Comparison of ENCODE assay signal across 1 cellular context in the genomic region with DNA sequence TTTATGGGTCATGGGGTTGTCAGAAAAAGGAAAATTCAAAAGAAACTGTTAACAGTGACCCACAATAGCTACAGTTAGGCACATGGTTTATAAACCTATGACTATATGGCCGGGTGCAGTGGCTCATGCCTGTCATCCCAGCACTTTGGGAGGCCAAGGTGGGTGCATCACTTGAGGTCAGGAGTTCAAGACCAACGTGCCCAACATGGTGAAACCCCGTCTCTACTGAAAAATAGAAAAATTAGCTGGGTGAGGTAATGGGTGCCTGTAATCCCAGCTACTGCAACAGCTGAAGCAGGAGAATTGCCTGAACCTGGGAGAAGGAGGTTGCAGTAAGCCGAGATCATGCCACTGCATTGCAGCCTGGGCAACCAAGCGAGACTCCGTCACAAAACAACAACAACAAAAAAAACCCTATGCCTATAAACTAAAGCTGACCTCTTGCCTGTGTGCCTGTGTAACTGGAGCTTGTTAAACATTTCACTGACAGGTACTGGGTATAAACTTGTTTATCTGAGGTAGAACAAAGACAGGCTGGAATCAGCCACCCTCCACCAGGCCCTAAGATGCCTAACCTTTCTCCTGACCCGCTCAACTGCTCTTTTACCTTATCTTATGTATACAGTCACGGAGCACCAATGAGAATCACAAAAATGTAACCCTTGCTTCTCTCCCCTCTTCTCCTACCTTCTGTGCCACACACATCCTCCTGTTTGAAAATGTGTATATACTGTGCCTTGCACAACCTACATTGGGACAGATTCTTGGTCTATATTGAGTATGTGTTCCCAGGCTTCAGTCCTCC.
A peak's percentile ranks its signal among the peaks of the same experiment; 100 is the strongest.
TF ChIP-seq lines count a peak whose summit lies in the region.

No MANE protein-coding gene starts in this region.

TF ChIP-seq in HepG2, 621 proteins besides CTCF, POLR2A, EP300 and RAD21 (continued from another document and continues in another):
- TF ChIP-seq, protein P1, sequence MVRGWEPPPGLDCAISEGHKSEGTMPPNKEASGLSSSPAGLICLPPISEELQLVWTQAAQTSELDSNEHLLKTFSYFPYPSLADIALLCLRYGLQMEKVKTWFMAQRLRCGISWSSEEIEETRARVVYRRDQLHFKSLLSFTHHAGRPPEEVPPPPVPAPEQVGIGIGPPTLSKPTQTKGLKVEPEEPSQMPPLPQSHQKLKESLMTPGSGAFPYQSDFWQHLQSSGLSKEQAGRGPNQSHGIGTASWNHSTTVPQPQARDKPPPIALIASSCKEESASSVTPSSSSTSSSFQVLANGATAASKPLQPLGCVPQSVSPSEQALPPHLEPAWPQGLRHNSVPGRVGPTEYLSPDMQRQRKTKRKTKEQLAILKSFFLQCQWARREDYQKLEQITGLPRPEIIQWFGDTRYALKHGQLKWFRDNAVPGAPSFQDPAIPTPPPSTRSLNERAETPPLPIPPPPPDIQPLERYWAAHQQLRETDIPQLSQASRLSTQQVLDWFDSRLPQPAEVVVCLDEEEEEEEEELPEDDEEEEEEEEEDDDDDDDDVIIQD (CRISPR knock-in tag; IDR thresholded peaks at IDR 0.05; ENCODE audit: low read depth) = peak; percentile 64; the same call in 1 of the 2 replicates
- TF ChIP-seq IRX3 (CRISPR knock-in tag; IDR thresholded peaks at IDR 0.05; ENCODE audit: borderline replicate concordance, low read depth) = no peak
- no peak for TF ChIP-seq GPN1 (CRISPR knock-in tag; IDR thresholded peaks at IDR 0.05; ENCODE audit: borderline replicate concordance)
- peak in 1 of 2 experiments; percentile 40; a peak in 1 of 4 replicates for TF ChIP-seq NR2F1 (CRISPR knock-in tag; IDR thresholded peaks at IDR 0.05)
- TF ChIP-seq ZKSCAN5 (CRISPR knock-in tag; IDR thresholded peaks at IDR 0.05) = no peak
- no peak for TF ChIP-seq DR1 (CRISPR knock-in tag; IDR thresholded peaks at IDR 0.05)
- no peak for TF ChIP-seq ZNF207 (IDR thresholded peaks at IDR 0.05; ENCODE audit: borderline replicate concordance)
- no peak for TF ChIP-seq ZNF451 (CRISPR knock-in tag; IDR thresholded peaks at IDR 0.05)
- peak; percentile 69; the same call in 1 of the 2 replicates for TF ChIP-seq HMG20A (CRISPR knock-in tag; IDR thresholded peaks at IDR 0.05; ENCODE audit: borderline replicate concordance)
- TF ChIP-seq ZFP36 (IDR thresholded peaks at IDR 0.05; ENCODE audit: borderline replicate concordance, low read depth, low read length, partially characterized antibody) = no peak
- TF ChIP-seq, protein P2, sequence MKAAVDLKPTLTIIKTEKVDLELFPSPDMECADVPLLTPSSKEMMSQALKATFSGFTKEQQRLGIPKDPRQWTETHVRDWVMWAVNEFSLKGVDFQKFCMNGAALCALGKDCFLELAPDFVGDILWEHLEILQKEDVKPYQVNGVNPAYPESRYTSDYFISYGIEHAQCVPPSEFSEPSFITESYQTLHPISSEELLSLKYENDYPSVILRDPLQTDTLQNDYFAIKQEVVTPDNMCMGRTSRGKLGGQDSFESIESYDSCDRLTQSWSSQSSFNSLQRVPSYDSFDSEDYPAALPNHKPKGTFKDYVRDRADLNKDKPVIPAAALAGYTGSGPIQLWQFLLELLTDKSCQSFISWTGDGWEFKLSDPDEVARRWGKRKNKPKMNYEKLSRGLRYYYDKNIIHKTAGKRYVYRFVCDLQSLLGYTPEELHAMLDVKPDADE (CRISPR knock-in tag; IDR thresholded peaks at IDR 0.05) = no peak
- TF ChIP-seq ZNF430 (CRISPR knock-in tag; IDR thresholded peaks at IDR 0.05) = 0 out of 2 replicates have a peak, but pooled peaks have one; percentile 54
- no peak for TF ChIP-seq MBNL3 (CRISPR knock-in tag; conservative IDR thresholded peaks at IDR 0.05)
- TF ChIP-seq ZFP36L2 (CRISPR knock-in tag; IDR thresholded peaks at IDR 0.05) = no peak
- no peak for TF ChIP-seq PLRG1 (conservative IDR thresholded peaks at IDR 0.05)
- TF ChIP-seq ZZZ3 (CRISPR knock-in tag; IDR thresholded peaks at IDR 0.05; ENCODE audit: borderline replicate concordance) = no peak
- TF ChIP-seq RFX1 (IDR thresholded peaks at IDR 0.05) = no peak
- TF ChIP-seq, protein P3, sequence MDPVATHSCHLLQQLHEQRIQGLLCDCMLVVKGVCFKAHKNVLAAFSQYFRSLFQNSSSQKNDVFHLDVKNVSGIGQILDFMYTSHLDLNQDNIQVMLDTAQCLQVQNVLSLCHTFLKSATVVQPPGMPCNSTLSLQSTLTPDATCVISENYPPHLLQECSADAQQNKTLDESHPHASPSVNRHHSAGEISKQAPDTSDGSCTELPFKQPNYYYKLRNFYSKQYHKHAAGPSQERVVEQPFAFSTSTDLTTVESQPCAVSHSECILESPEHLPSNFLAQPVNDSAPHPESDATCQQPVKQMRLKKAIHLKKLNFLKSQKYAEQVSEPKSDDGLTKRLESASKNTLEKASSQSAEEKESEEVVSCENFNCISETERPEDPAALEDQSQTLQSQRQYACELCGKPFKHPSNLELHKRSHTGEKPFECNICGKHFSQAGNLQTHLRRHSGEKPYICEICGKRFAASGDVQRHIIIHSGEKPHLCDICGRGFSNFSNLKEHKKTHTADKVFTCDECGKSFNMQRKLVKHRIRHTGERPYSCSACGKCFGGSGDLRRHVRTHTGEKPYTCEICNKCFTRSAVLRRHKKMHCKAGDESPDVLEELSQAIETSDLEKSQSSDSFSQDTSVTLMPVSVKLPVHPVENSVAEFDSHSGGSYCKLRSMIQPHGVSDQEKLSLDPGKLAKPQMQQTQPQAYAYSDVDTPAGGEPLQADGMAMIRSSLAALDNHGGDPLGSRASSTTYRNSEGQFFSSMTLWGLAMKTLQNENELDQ (CRISPR knock-in tag; IDR thresholded peaks at IDR 0.05; ENCODE audit: borderline replicate concordance) = no peak
- no peak for TF ChIP-seq MZF1 (CRISPR knock-in tag; IDR thresholded peaks at IDR 0.05; ENCODE audit: borderline replicate concordance)
- no peak; the same call in 1 of the 2 replicates for TF ChIP-seq BCL6 (CRISPR knock-in tag; IDR thresholded peaks at IDR 0.05)
- TF ChIP-seq HMGA1 (CRISPR knock-in tag; conservative IDR thresholded peaks at IDR 0.05) = no peak
- TF ChIP-seq KAT8 (CRISPR knock-in tag; IDR thresholded peaks at IDR 0.05) = peak; percentile 60
- TF ChIP-seq, protein P4, sequence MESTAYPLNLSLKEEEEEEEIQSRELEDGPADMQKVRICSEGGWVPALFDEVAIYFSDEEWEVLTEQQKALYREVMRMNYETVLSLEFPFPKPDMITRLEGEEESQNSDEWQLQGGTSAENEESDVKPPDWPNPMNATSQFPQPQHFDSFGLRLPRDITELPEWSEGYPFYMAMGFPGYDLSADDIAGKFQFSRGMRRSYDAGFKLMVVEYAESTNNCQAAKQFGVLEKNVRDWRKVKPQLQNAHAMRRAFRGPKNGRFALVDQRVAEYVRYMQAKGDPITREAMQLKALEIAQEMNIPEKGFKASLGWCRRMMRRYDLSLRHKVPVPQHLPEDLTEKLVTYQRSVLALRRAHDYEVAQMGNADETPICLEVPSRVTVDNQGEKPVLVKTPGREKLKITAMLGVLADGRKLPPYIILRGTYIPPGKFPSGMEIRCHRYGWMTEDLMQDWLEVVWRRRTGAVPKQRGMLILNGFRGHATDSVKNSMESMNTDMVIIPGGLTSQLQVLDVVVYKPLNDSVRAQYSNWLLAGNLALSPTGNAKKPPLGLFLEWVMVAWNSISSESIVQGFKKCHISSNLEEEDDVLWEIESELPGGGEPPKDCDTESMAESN (CRISPR knock-in tag; conservative IDR thresholded peaks at IDR 0.05) = 0 out of 2 replicates have a peak, but pooled peaks have one; percentile 46
- TF ChIP-seq ZNF605 (CRISPR knock-in tag; IDR thresholded peaks at IDR 0.05) = no peak
- TF ChIP-seq ZNF709 (CRISPR knock-in tag; IDR thresholded peaks at IDR 0.05) = no peak
- 0 out of 2 replicates have a peak, but pooled peaks have one; percentile 65 for TF ChIP-seq GZF1 (CRISPR knock-in tag; IDR thresholded peaks at IDR 0.05)
- no peak for TF ChIP-seq STAT5B (CRISPR knock-in tag; IDR thresholded peaks at IDR 0.05)
- TF ChIP-seq NFE2L2 (IDR thresholded peaks at IDR 0.05; ENCODE audit: low read length) = no peak
- TF ChIP-seq REPIN1 (CRISPR knock-in tag; IDR thresholded peaks at IDR 0.05; ENCODE audit: borderline replicate concordance, low read depth) = peak; percentile 81
- TF ChIP-seq KLF11 (CRISPR knock-in tag; IDR thresholded peaks at IDR 0.05) = no peak
- TF ChIP-seq, protein P5, sequence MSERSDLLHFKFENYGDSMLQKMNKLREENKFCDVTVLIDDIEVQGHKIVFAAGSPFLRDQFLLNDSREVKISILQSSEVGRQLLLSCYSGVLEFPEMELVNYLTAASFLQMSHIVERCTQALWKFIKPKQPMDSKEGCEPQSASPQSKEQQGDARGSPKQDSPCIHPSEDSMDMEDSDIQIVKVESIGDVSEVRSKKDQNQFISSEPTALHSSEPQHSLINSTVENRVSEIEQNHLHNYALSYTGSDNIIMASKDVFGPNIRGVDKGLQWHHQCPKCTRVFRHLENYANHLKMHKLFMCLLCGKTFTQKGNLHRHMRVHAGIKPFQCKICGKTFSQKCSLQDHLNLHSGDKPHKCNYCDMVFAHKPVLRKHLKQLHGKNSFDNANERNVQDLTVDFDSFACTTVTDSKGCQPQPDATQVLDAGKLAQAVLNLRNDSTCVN (CRISPR knock-in tag; IDR thresholded peaks at IDR 0.05; ENCODE audit: borderline replicate concordance) = no peak; the same call in 1 of the 2 replicates
- peak; percentile 53; the same call in 1 of the 2 replicates for TF ChIP-seq ZNF431 (CRISPR knock-in tag; IDR thresholded peaks at IDR 0.05; ENCODE audit: borderline replicate concordance, low read depth)
- TF ChIP-seq, protein P6, sequence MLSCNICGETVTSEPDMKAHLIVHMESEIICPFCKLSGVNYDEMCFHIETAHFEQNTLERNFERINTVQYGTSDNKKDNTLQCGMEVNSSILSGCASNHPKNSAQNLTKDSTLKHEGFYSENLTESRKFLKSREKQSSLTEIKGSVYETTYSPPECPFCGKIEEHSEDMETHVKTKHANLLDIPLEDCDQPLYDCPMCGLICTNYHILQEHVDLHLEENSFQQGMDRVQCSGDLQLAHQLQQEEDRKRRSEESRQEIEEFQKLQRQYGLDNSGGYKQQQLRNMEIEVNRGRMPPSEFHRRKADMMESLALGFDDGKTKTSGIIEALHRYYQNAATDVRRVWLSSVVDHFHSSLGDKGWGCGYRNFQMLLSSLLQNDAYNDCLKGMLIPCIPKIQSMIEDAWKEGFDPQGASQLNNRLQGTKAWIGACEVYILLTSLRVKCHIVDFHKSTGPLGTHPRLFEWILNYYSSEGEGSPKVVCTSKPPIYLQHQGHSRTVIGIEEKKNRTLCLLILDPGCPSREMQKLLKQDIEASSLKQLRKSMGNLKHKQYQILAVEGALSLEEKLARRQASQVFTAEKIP (CRISPR knock-in tag; IDR thresholded peaks at IDR 0.05; ENCODE audit: borderline replicate concordance) = no peak
- peak; percentile 22; the same call in 1 of the 2 replicates for TF ChIP-seq RFXANK (CRISPR knock-in tag; IDR thresholded peaks at IDR 0.05)
- TF ChIP-seq NKX3-1 (CRISPR knock-in tag; IDR thresholded peaks at IDR 0.05) = no peak
- peak; percentile 37; the same call in 1 of the 2 replicates for TF ChIP-seq ETV5 (CRISPR knock-in tag; IDR thresholded peaks at IDR 0.05; ENCODE audit: borderline replicate concordance)
- TF ChIP-seq SALL1 (CRISPR knock-in tag; IDR thresholded peaks at IDR 0.05) = peak; percentile 72
- TF ChIP-seq, protein P7, sequence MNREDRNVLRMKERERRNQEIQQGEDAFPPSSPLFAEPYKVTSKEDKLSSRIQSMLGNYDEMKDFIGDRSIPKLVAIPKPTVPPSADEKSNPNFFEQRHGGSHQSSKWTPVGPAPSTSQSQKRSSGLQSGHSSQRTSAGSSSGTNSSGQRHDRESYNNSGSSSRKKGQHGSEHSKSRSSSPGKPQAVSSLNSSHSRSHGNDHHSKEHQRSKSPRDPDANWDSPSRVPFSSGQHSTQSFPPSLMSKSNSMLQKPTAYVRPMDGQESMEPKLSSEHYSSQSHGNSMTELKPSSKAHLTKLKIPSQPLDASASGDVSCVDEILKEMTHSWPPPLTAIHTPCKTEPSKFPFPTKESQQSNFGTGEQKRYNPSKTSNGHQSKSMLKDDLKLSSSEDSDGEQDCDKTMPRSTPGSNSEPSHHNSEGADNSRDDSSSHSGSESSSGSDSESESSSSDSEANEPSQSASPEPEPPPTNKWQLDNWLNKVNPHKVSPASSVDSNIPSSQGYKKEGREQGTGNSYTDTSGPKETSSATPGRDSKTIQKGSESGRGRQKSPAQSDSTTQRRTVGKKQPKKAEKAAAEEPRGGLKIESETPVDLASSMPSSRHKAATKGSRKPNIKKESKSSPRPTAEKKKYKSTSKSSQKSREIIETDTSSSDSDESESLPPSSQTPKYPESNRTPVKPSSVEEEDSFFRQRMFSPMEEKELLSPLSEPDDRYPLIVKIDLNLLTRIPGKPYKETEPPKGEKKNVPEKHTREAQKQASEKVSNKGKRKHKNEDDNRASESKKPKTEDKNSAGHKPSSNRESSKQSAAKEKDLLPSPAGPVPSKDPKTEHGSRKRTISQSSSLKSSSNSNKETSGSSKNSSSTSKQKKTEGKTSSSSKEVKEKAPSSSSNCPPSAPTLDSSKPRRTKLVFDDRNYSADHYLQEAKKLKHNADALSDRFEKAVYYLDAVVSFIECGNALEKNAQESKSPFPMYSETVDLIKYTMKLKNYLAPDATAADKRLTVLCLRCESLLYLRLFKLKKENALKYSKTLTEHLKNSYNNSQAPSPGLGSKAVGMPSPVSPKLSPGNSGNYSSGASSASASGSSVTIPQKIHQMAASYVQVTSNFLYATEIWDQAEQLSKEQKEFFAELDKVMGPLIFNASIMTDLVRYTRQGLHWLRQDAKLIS (CRISPR knock-in tag; IDR thresholded peaks at IDR 0.05) = no peak
- peak; percentile 94 for TF ChIP-seq SOX5 (CRISPR knock-in tag; IDR thresholded peaks at IDR 0.05; ENCODE audit: borderline replicate concordance)
- TF ChIP-seq SYNCRIP (IDR thresholded peaks at IDR 0.05; ENCODE audit: insufficient read depth, low read depth, low read length) = no peak
- TF ChIP-seq HNRNPUL1 (IDR thresholded peaks at IDR 0.05; ENCODE audit: low read depth, low read length) = no peak
- TF ChIP-seq, protein P8, sequence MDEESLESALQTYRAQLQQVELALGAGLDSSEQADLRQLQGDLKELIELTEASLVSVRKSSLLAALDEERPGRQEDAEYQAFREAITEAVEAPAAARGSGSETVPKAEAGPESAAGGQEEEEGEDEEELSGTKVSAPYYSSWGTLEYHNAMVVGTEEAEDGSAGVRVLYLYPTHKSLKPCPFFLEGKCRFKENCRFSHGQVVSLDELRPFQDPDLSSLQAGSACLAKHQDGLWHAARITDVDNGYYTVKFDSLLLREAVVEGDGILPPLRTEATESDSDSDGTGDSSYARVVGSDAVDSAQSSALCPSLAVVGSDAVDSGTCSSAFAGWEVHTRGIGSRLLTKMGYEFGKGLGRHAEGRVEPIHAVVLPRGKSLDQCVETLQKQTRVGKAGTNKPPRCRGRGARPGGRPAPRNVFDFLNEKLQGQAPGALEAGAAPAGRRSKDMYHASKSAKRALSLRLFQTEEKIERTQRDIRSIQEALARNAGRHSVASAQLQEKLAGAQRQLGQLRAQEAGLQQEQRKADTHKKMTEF (CRISPR knock-in tag; IDR thresholded peaks at IDR 0.05) = peak; percentile 37; the same call in 1 of the 2 replicates
- no peak; the same call in 1 of the 2 replicates for TF ChIP-seq DMAP1 (CRISPR knock-in tag; IDR thresholded peaks at IDR 0.05)
- TF ChIP-seq NR2F2 (IDR thresholded peaks at IDR 0.05; ENCODE audit: borderline replicate concordance, low read depth) = peak; percentile 88
- TF ChIP-seq ZSCAN20 (CRISPR knock-in tag; IDR thresholded peaks at IDR 0.05; ENCODE audit: borderline replicate concordance) = peak; percentile 60; the same call in 1 of the 2 replicates
- peak; percentile 68; the same call in 1 of the 2 replicates for TF ChIP-seq ZNF501 (CRISPR knock-in tag; IDR thresholded peaks at IDR 0.05)
- TF ChIP-seq ZNF850 (CRISPR knock-in tag; conservative IDR thresholded peaks at IDR 0.05) = no peak
